Comparison of ENCODE assay signal across 26 cellular contexts in the genomic region with DNA sequence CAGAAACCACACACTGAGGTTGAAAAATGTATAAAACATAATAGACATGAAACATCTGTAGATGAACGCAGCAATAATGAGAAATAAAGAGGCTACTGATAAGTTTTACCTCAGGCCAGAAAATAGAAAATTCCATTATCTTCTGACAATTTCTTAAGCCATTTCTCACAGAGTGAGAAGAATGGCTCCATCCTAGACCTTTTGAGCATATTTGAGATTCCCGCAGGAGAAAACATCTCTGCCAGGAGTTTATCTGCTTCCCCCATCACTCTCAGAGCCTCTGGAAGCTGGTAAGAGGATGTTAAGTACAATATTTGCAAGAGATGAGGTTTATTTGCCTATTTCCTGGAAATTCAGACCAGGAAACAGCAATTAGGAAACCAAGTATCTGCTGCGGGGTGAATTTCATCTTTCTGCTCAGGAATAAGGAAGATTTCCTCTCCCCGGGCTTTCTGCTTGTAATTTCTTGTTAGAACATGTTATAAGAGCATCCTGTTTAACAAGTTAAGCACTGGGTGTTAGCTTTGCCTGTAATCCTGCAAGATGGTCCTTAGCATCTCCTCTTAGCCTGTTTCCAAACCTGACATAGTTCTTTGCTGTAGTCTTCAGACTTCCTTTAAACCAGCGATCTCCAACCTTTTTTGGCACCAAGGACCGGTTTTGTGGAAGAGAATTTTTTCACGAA. TPM values are rescaled to one million over a fixed set of nuclear protein-coding genes. Genes with fewer than 3 reads are reported as not detected.
DNase-seq lines count a peak whose midpoint lies in the region; ATAC-seq and TF ChIP-seq lines count a peak whose summit lies in the region.
"Had no signal": no experiment of that assay in that cellular context is flagged by ENCODE, and none has a peak within 500 bp of the region (broad histone marks: within the 10 kb centered on the region; RNA-seq: fewer than 3 reads in every experiment).

No MANE protein-coding gene starts in this region.

- H3K36me3 ChIP-seq in mammary epithelial cell (ENCODE audit: insufficient read depth, low read length) (no peaks in the 10 kb centered on the region), breast epithelium (no peaks in the 10 kb centered on the region), neutrophil (no peaks in the 10 kb centered on the region), upper lobe of right lung (no peaks in the 10 kb centered on the region)
- H3K36me3 ChIP-seq: SJSA1 had no signal

- H3K27me3 ChIP-seq in mammary epithelial cell (ENCODE audit: insufficient read depth, low read length), result no peaks in the 10 kb centered on the region
- H3K27me3 ChIP-seq in breast epithelium, result no peaks in the 10 kb centered on the region
- no peaks in the 10 kb centered on the region for H3K27me3 ChIP-seq in neutrophil
- no peaks in the 10 kb centered on the region for H3K27me3 ChIP-seq in upper lobe of right lung

- in situ Hi-C loops in mammary epithelial cell (cut with MboI; ENCODE audit: low sequenced_read_pairs in 2 of 2), result no loop called here

- no peak for TF ChIP-seq POLR2A in breast epithelium (IDR thresholded peaks at IDR 0.05)

- TF ChIP-seq CTCF in mammary epithelial cell (conservative IDR thresholded peaks at IDR 0.05 in 1 of 2, IDR thresholded peaks at IDR 0.05 in 1 of 2; ENCODE audit: extremely low read depth in 1 of 2, insufficient read depth in 1 of 2, low read depth in 1 of 2, low read length in 2 of 2), result no peak
- TF ChIP-seq CTCF in breast epithelium (IDR thresholded peaks at IDR 0.05), result no peak
- no peak for TF ChIP-seq CTCF in neutrophil (IDR thresholded peaks at IDR 0.05)
- no peak for TF ChIP-seq CTCF in upper lobe of right lung (IDR thresholded peaks at IDR 0.05)

- peak; percentile 95 for ATAC-seq in esophagus mucosa
- ATAC-seq in upper lobe of right lung, result no peak
- ATAC-seq in GM18868 (IDR thresholded peaks at IDR 0.05; ENCODE audit: unreplicated experiment), result no peak

- DNase-seq in mammary epithelial cell (peak; percentile 31), breast epithelium (ENCODE audit: low spot score in 2 of 2) (no peak), upper lobe of right lung (no peak), HUDEP-2 (lab: John Stamatoyannopoulos, UW; ENCODE audit: unreplicated experiment in 76 of 76) (no peak), cerebellar cortex (ENCODE audit: low spot score) (no peak)
- DNase-seq: C1 segment of cervical spinal cord; Calu3; CD8-positive, alpha-beta memory T cell; DMS153; GF-D8; H9; HFFc6; IMR-90; NCI-H1092 treated with DMSO at 0.1 percent for 48 hours; NCI-H1436 treated with DMSO at 0.1 percent for 48 hours; NCI-H1930; NCI-H345; NCI-H524; NCI-H774 had no signal

- H2AFZ ChIP-seq in mammary epithelial cell (ENCODE audit: low read depth, low read length), result peak overlapping the region; percentile 40

- H3K27ac ChIP-seq in mammary epithelial cell (ENCODE audit: insufficient read depth, low read depth, low read length) (no peak overlapping the region), breast epithelium (no peak overlapping the region), neutrophil (peak overlapping the region; percentile 13), upper lobe of right lung (peak overlapping the region; percentile 3)
- H3K27ac ChIP-seq: KMS-11, SJSA1 had no signal

- dilution Hi-C loops in mammary epithelial cell (cut with HindIII; ENCODE audit: low sequenced_read_pairs), result no loop called here

- H3K79me2 ChIP-seq in mammary epithelial cell (ENCODE audit: insufficient read depth, low read length), result no peaks in the 10 kb centered on the region

- no TSS peak for BruUV-seq in mammary epithelial cell (replicated peaks; lab: Mats Ljungman, UMichigan)

- no peaks in the 10 kb centered on the region for H4K20me1 ChIP-seq in mammary epithelial cell (ENCODE audit: insufficient read depth, low read length)

- no peak overlapping the region for H3K9ac ChIP-seq in mammary epithelial cell (ENCODE audit: insufficient read depth, low read length)
- H3K9ac ChIP-seq: KMS-11 had no signal

- intact Hi-C loops in mammary epithelial cell (cut with micrococcal nuclease) (no loop called here), breast epithelium (cut with DNase I; ENCODE audit: low total_unique reads) (loop anchor here (2.0 kb wide), 1 partner anchor 29 kb away; no protein-coding TSS in a partner anchor), upper lobe of right lung (cut with DNase I) (no loop called here)

- H3K4me1 ChIP-seq in mammary epithelial cell (ENCODE audit: insufficient read depth, low read length), result peaks cover 14% of the 10 kb centered on the region
- H3K4me1 ChIP-seq in breast epithelium, result no peaks in the 10 kb centered on the region
- H3K4me1 ChIP-seq in neutrophil (ENCODE audit: control insufficient read depth in 1 of 2, insufficient read depth in 1 of 2, low read depth in 1 of 2, low read length in 1 of 2), result peaks cover 23 to 29% of the 10 kb centered on the region in 2 experiments
- peaks cover 22% of the 10 kb centered on the region for H3K4me1 ChIP-seq in upper lobe of right lung
- H3K4me1 ChIP-seq: SJSA1 had no signal

- H3K4me2 ChIP-seq in mammary epithelial cell (ENCODE audit: insufficient read depth, low read depth, low read length), result peak overlapping the region; percentile 26
- H3K4me2 ChIP-seq: KMS-11 had no signal

- 28% methylated on average over 7 of the region's 7 CpGs for WGBS in mammary epithelial cell (ENCODE audit: low coverage, missing lambda C conversion rate)

- H3K4me3 ChIP-seq in mammary epithelial cell (replicated peaks in 1 of 3; ENCODE audit: insufficient read depth in 1 of 3, low read depth in 2 of 3, low read length in 3 of 3) (no peak overlapping the region), breast epithelium (no peak overlapping the region), neutrophil (ENCODE audit: low read depth in 1 of 2, low read length in 1 of 2) (no peak overlapping the region), upper lobe of right lung (no peak overlapping the region)
- H3K4me3 ChIP-seq: SJSA1 had no signal

- CTCF ChIA-PET in mammary epithelial cell (lab: Charles Lee; ENCODE audit: low non-redundant PET), result no interaction called here

- H3K9me3 ChIP-seq in mammary epithelial cell (replicated peaks; ENCODE audit: insufficient read depth, low read length) (no peaks in the 10 kb centered on the region), breast epithelium (no peaks in the 10 kb centered on the region), neutrophil (no peaks in the 10 kb centered on the region), upper lobe of right lung (no peaks in the 10 kb centered on the region)
- H3K9me3 ChIP-seq: SJSA1 had no signal

RNA-seq across cellular contexts. Expression of a gene that starts 54.8 kb away (rescaled TPM):
- total RNA-seq in mammary epithelial cell (1 to 10 TPM in 1 of 2 donors, not detected in 1; 2.7 TPM), breast epithelium (10 to 100 TPM in 1 of 3 donors, 1 to 10 TPM in 1, under 1 TPM in 1; 0.64 to 36.6 (median 6.2) TPM), esophagus mucosa (20.5 TPM), upper lobe of right lung (248 TPM)
- 0.02 TPM for polyA plus RNA-seq in mammary epithelial cell
- not detected for polyA minus RNA-seq in mammary epithelial cell
- total RNA-seq: A172, Daoy, HFFc6, SJSA1 had no signal
- polyA plus RNA-seq: CD8-positive, alpha-beta memory T cell; IMR-90 had no signal

Comparison
In these comparisons a context has a peak if more than half of its experiments do, and no peak if none do; other contexts are left out.
1. H3K27ac ChIP-seq: peak in neutrophil (single experiment) and upper lobe of right lung (single experiment); none in mammary epithelial cell (single experiment) and breast epithelium (0 of 2).